9 cellular contexts compared by ENCODE assay signal in the genomic region with DNA sequence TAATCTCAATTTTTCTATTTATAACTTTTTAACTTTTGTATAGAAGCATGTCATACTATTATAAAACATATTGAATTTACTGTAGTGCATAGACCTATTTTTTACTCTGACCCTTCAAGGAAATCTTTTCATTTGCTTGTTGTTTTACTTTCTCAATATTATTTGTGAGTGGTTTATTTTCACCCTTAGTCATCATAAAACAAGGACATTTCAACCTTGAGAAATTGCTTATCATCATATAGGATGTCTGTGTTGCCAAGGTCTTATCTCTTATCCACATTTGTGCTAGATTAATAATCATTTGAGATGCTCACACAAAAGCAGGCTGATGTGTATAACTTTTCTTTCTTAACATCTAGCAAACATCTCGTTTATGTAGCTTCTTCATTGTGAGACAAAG.
"Had no signal": no experiment of that assay in that cellular context is flagged by ENCODE, and none has a peak within 500 bp of the region (broad histone marks: within the 10 kb centered on the region; RNA-seq: fewer than 3 reads in every experiment).

No MANE protein-coding gene starts in this region.

- H3K9me3 ChIP-seq: HAP-1 had no signal

- H3K27ac ChIP-seq: GM23248, KMS-11 had no signal

- H3K4me1 ChIP-seq: HAP-1 had no signal

- FAIRE-seq: HTR-8/SVneo had no signal

- H2AFZ ChIP-seq: GM23248 had no signal

- H3K4me2 ChIP-seq: KMS-11 had no signal

- H3K36me3 ChIP-seq: HAP-1 had no signal

- DNase-seq: GM23248, GOT3, H7, HFFc6, KBM-7 had no signal

- H3K4me3 ChIP-seq: GM23248, HAP-1 had no signal

- ATAC-seq: HCT116 had no signal

- H3K9ac ChIP-seq: GM23248, KMS-11 had no signal
